In genomic region chr12:13941258-13942249, GRCh38 we compare ENCODE assay signal across 9 cellular contexts. TPM values are rescaled to one million over a fixed set of nuclear protein-coding genes. Genes with fewer than 3 reads are reported as not detected.
DNase-seq lines count a peak whose midpoint lies in the region; ATAC-seq, FAIRE-seq and TF ChIP-seq lines count a peak whose summit lies in the region.
"Had no signal": no experiment of that assay in that cellular context is flagged by ENCODE, and none has a peak within 500 bp of the region (broad histone marks: within the 10 kb centered on the region; RNA-seq: fewer than 3 reads in every experiment).

No MANE protein-coding gene starts in this region.

- H3K9me3 Mint-ChIP-seq in activated naive CD4-positive, alpha-beta T cell treated with anti-CD3 and anti-CD28 coated beads, Interleukin-2, amount 10 ng/mL, durations not matched to agents 7 days and 5 days, result peaks cover 3% of the 10 kb centered on the region

- CTCF ChIA-PET in K562 (lab: Yijun Ruan, JAX; ENCODE audit: low intra/inter-chr PET ratio), result no interaction called here
- CTCF ChIA-PET in activated naive CD4-positive, alpha-beta T cell treated with anti-CD3 and anti-CD28 coated beads, Interleukin-2, amount 10 ng/mL, durations not matched to agents 7 days and 5 days (lab: Charles Lee), result interaction anchor here (1.2 to 1.5 kb wide), 2 partner anchors 78 to 579 kb away, joined by 4 to 6 read pairs; no protein-coding TSS in a partner anchor

- H4K20me1 ChIP-seq in K562 (replicated peaks; ENCODE audit: control insufficient read depth, insufficient read depth, low read length), result no peaks in the 10 kb centered on the region

- H3K4me3 ChIP-seq in cardiac muscle cell (no peak overlapping the region), K562 (no peak overlapping the region)
- H3K4me3 ChIP-seq: tibial artery had no signal

- no peaks in the 10 kb centered on the region for H3K79me2 ChIP-seq in K562 (ENCODE audit: control insufficient read depth, insufficient read depth, low read length)

- H3K27me3 Mint-ChIP-seq in activated naive CD4-positive, alpha-beta T cell treated with anti-CD3 and anti-CD28 coated beads, Interleukin-2, amount 10 ng/mL, durations not matched to agents 7 days and 5 days, result peaks cover 3% of the 10 kb centered on the region

- H3K9me3 ChIP-seq in cardiac muscle cell (ENCODE audit: low read depth) (no peaks in the 10 kb centered on the region), K562 (replicated peaks; ENCODE audit: control insufficient read depth, insufficient read depth, low read depth, low read length) (no peaks in the 10 kb centered on the region)
- H3K9me3 ChIP-seq: tibial artery had no signal

- intact Hi-C loops in cardiac septum (cut with DNase I), result loop anchor here (5.0 kb wide), 1 partner anchor 199 kb away; no protein-coding TSS in a partner anchor
- intact Hi-C loops in K562 (cut with micrococcal nuclease), result loop anchor here (10.0 kb wide), 1 partner anchor 207 kb away; no protein-coding TSS in a partner anchor

- peak in 1 of 2 experiments; percentile 41; a peak in 2 of 4 replicates for TF ChIP-seq RAD21 in K562 (CRISPR knock-in tag; conservative IDR thresholded peaks at IDR 0.05 in 1 of 2, IDR thresholded peaks at IDR 0.05 in 1 of 2)

- H3K36me3 ChIP-seq in cardiac muscle cell (no peaks in the 10 kb centered on the region), K562 (ENCODE audit: control insufficient read depth, insufficient read depth, low read length) (no peaks in the 10 kb centered on the region)
- H3K36me3 ChIP-seq: tibial artery had no signal

- POLR2A ChIA-PET in K562 (lab: Yijun Ruan, JAX), result interaction anchor here (0.6 to 1.5 kb wide), 2 partner anchors 10 to 58 kb away, joined by 3 to 5 read pairs; no protein-coding TSS in a partner anchor

- peak; percentile 25 for TF ChIP-seq CTCF in cardiac muscle cell (IDR thresholded peaks at IDR 0.05; ENCODE audit: low read depth, low read length)
- TF ChIP-seq CTCF in K562 (IDR thresholded peaks at IDR 0.05 in 2 of 3, conservative IDR thresholded peaks at IDR 0.05 in 1 of 3; ENCODE audit: insufficient read depth in 2 of 3, low read depth in 1 of 3, low read length in 3 of 3), result peak in 2 of 3 experiments; percentile 33 to 47; a peak in 2 of 6 replicates

- H3K4me1 ChIP-seq in cardiac muscle cell (ENCODE audit: low read depth) (no peaks in the 10 kb centered on the region), K562 (replicated peaks in 1 of 2; ENCODE audit: control insufficient read depth in 2 of 2, insufficient read depth in 2 of 2, low read length in 2 of 2) (no peaks in the 10 kb centered on the region)
- H3K4me1 ChIP-seq: tibial artery had no signal

- H2AFZ ChIP-seq in K562 (ENCODE audit: low read depth, low read length), result no peak overlapping the region

- H3K36me3 Mint-ChIP-seq in activated naive CD4-positive, alpha-beta T cell treated with anti-CD3 and anti-CD28 coated beads, Interleukin-2, amount 10 ng/mL, durations not matched to agents 7 days and 5 days, result no peaks in the 10 kb centered on the region

- H3K4me2 ChIP-seq in K562 (ENCODE audit: insufficient read depth, low read length), result no peak overlapping the region

- no TSS peak for BruUV-seq in K562 (replicated peaks; lab: Mats Ljungman, UMichigan)

- no peak overlapping the region for H3K27ac ChIP-seq in cardiac muscle cell
- no peak overlapping the region for H3K27ac ChIP-seq in K562 (ENCODE audit: extremely low read depth, low read depth, low read length)
- H3K27ac ChIP-seq: tibial artery had no signal

- TF ChIP-seq EP300 in K562 (IDR thresholded peaks at IDR 0.05; ENCODE audit: low read length), result no peak

- WGBS in K562 (ENCODE audit: insufficient coverage, low coverage, missing lambda C conversion rate), result under 1% methylated on average over 11 of the region's 12 CpGs

- no peaks in the 10 kb centered on the region for H3K4me1 Mint-ChIP-seq in activated naive CD4-positive, alpha-beta T cell treated with anti-CD3 and anti-CD28 coated beads, Interleukin-2, amount 10 ng/mL, durations not matched to agents 7 days and 5 days

- no peak for TF ChIP-seq POLR2A in K562 (conservative IDR thresholded peaks at IDR 0.05)

- peak; percentile 63 for FAIRE-seq in K562 (lab: Jason Lieb, UNC)

- no peak overlapping the region for H3K4me3 Mint-ChIP-seq in activated naive CD4-positive, alpha-beta T cell treated with anti-CD3 and anti-CD28 coated beads, Interleukin-2, amount 10 ng/mL, durations not matched to agents 7 days and 5 days

- no peaks in the 10 kb centered on the region for H3K9me1 ChIP-seq in K562 (ENCODE audit: control insufficient read depth, insufficient read depth, low read length)

- DNase-seq in cardiac muscle cell (ENCODE audit: low read depth in 1 of 2, low spot score in 1 of 2), result peak; percentile 48 to 75
- DNase-seq in cardiac septum (ENCODE audit: low spot score), result no peak
- peak; percentile 82 for DNase-seq in NCI-H1694 treated with DMSO at 0.1 percent for 48 hours (lab: John Stamatoyannopoulos, UW)
- DNase-seq in K562 (ENCODE audit: extremely low read depth in 1 of 4, low spot score in 3 of 4), result peak; percentile 8 to 38 (median 12)
- peak; percentile 66 for DNase-seq in left lobe of liver (ENCODE audit: low spot score)
- no peak for DNase-seq in NCI-H1436 treated with DMSO at 0.1 percent for 48 hours (lab: John Stamatoyannopoulos, UW)
- no peak for DNase-seq in activated naive CD4-positive, alpha-beta T cell treated with anti-CD3 and anti-CD28 coated beads, Interleukin-2, amount 10 ng/mL, durations not matched to agents 7 days and 5 days

- in situ Hi-C loops in K562 (cut with MboI), result no loop called here

- ATAC-seq in HG02759 (IDR thresholded peaks at IDR 0.05; ENCODE audit: unreplicated experiment), result peak; percentile 81
- ATAC-seq in K562, result peak; percentile 72
- peak; percentile 99 for ATAC-seq in left lobe of liver

- no peak overlapping the region for H3K9ac ChIP-seq in K562 (ENCODE audit: insufficient read depth in 1 of 2, low read depth in 2 of 2, low read length in 2 of 2)

- H3K27ac Mint-ChIP-seq in activated naive CD4-positive, alpha-beta T cell treated with anti-CD3 and anti-CD28 coated beads, Interleukin-2, amount 10 ng/mL, durations not matched to agents 7 days and 5 days, result no peak overlapping the region

- no peaks in the 10 kb centered on the region for H3K27me3 ChIP-seq in cardiac muscle cell
- H3K27me3 ChIP-seq in K562 (ENCODE audit: control insufficient read depth in 2 of 2, insufficient read depth in 2 of 2, low read length in 2 of 2), result no peaks in the 10 kb centered on the region
- H3K27me3 ChIP-seq: tibial artery had no signal

TF ChIP-seq in K562, 482 proteins besides CTCF, POLR2A, EP300 and RAD21 (continues in another document):
- TF ChIP-seq KAT2B (IDR thresholded peaks at IDR 0.05; ENCODE audit: low read depth, low read length) (no peak), CCNT2 (IDR thresholded peaks at IDR 0.05; ENCODE audit: borderline replicate concordance, extremely low read depth, insufficient read length, low read depth, low read length) (no peak), RBM14 (IDR thresholded peaks at IDR 0.05; ENCODE audit: borderline replicate concordance, insufficient read depth, low read depth, low read length) (no peak), NELFE (IDR thresholded peaks at IDR 0.05; ENCODE audit: insufficient read depth, insufficient read length) (no peak), POLR2H (tag; IDR thresholded peaks at IDR 0.05; ENCODE audit: low read depth) (no peak), ZFP91 (CRISPR knock-in tag; IDR thresholded peaks at IDR 0.05) (no peak), ZNF395 (CRISPR knock-in tag; IDR thresholded peaks at IDR 0.05) (no peak)

RNA-seq across cellular contexts. Expression of gene GRIN2B, which starts 39.8 kb away (rescaled TPM):
- total RNA-seq in cardiac muscle cell (0.04 and 0.06 TPM in 2 replicates), cardiac septum (0.16 TPM), K562 (2014; rRNA removed) (not detected in 2 replicates), K562 (2014; rRNA removed; fragmentation: Illumina TruSeq; extraction: Trizol) (not detected in 2 replicates), K562 (2015; rRNA removed; fragmentation: Illumina TruSeq; extraction: Trizol) (not detected in 2 replicates), K562 (2021) (not detected in 2 replicates), left lobe of liver (not detected)
- polyA plus RNA-seq in cardiac muscle cell (not detected in 2 replicates), K562 (2011; rRNA removed) (not detected in 2 replicates), K562 (2014; fragmentation: Illumina TruSeq; extraction: Trizol) (not detected in 2 replicates), K562 (2014; fragmentation: Nextera tagmentation; extraction: Ambion mirVana) (not detected), K562 (2014; rRNA removed) (not detected in 2 replicates)
- total RNA-seq in K562 (2011; cell fraction: chromatin; rRNA removed; ENCODE audit: low replicate concordance), result not detected in 2 replicates
- total RNA-seq in K562 (2011; cell fraction: nucleolus; rRNA removed), result not detected in 2 replicates
- not detected in 2 replicates for total RNA-seq in K562 (2011; cell fraction: nucleoplasm; rRNA removed)
- polyA plus RNA-seq in K562 (2011; cell fraction: cytosol; rRNA removed), result not detected in 2 replicates
- not detected in 2 replicates for polyA plus RNA-seq in K562 (2011; cell fraction: nucleus; rRNA removed)
- polyA plus RNA-seq in K562 (2012), result not detected in 2 replicates
- not detected in 2 replicates for polyA minus RNA-seq in K562 (2011; rRNA and poly(A)+ RNA removed)
- polyA minus RNA-seq in K562 (2011; cell fraction: cytosol; rRNA and poly(A)+ RNA removed), result not detected in 2 replicates
- not detected in 2 replicates for polyA minus RNA-seq in K562 (2011; cell fraction: nucleus; rRNA and poly(A)+ RNA removed)

Comparison
In these comparisons a context has a peak if more than half of its experiments do, and no peak if none do; other contexts are left out.
1. DNase-seq: peak in cardiac muscle cell (2 of 2), NCI-H1694 treated with DMSO at 0.1 percent for 48 hours (single experiment), K562 (4 of 4) and left lobe of liver (single experiment); none in cardiac septum (single experiment), NCI-H1436 treated with DMSO at 0.1 percent for 48 hours (single experiment) and activated naive CD4-positive, alpha-beta T cell treated with anti-CD3 and anti-CD28 coated beads, Interleukin-2, amount 10 ng/mL, durations not matched to agents 7 days and 5 days (single experiment).
2. Peak in every context shown above with its lines, with median percentiles within 50 percentile points of each other: ATAC-seq.